9 cellular contexts compared by ENCODE assay signal in the genomic region with DNA sequence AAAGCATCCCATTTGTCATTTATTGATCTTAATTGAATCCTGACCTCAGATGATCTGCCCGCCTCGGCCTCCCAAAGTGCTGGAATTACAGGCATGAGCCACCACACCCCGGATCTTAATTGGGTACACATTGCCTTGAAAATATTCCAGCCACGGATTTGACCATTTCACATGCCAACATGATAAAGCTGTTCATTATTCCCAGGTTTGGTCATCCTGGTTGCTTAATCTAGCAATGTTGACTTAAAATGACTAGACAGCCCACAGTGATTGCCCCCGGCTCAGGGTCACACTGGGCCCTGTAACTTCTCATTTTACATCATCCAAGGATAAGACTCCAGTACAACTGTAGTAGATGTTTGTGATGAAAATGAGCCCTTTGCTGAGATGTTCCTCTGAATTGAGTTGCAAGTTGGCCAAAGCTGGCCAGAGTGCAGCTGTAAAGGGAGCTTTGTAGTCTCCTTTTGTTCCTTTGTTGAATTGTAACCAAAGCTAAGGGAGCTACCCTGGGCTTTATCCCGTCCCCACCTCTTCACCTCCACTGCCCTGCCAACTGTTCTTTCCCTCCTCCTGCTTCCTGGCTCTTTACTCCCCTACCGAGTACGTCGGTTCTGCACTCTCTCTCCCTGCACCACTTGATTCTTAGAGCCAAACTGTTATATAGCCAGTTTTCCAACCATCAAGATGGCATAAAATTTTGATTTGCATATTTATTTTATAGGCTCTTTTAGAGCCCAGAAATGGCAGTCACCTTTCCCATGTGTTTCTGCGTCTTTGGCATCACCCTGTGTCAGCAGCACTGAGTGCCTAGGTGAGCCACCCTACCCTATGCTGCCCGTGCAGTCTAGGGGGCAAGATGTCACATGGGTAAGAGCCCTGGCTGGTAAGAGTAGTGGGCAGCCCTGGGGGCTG.
DNase-seq lines count a peak whose midpoint lies in the region; ATAC-seq and TF ChIP-seq lines count a peak whose summit lies in the region.
"Had no signal": no experiment of that assay in that cellular context is flagged by ENCODE, and none has a peak within 500 bp of the region (broad histone marks: within the 10 kb centered on the region; RNA-seq: fewer than 3 reads in every experiment).

No MANE protein-coding gene starts in this region.

- no peaks in the 10 kb centered on the region for H3K27me3 Mint-ChIP-seq in activated naive CD4-positive, alpha-beta T cell treated with anti-CD3 and anti-CD28 coated beads for 36 hours (ENCODE audit: low read depth)
- H3K27me3 Mint-ChIP-seq in activated CD8-positive, alpha-beta T cell treated with anti-CD3 and anti-CD28 coated beads, Interleukin-2, amount 10 ng/mL, durations not matched to agents 7 days and 5 days (ENCODE audit: low read depth) = no peaks in the 10 kb centered on the region

- H3K9me3 ChIP-seq in upper lobe of right lung = no peaks in the 10 kb centered on the region

- peak overlapping the region; percentile 73 for H3K27ac ChIP-seq in upper lobe of right lung

- H3K4me1 Mint-ChIP-seq in activated naive CD4-positive, alpha-beta T cell treated with anti-CD3 and anti-CD28 coated beads for 36 hours (ENCODE audit: low read depth) = peaks cover 66% of the 10 kb centered on the region
- H3K4me1 Mint-ChIP-seq in activated CD8-positive, alpha-beta T cell treated with anti-CD3 and anti-CD28 coated beads, Interleukin-2, amount 10 ng/mL, durations not matched to agents 7 days and 5 days (ENCODE audit: low read depth) = peaks cover 56% of the 10 kb centered on the region

- no peak overlapping the region for H3K4me3 Mint-ChIP-seq in activated naive CD4-positive, alpha-beta T cell treated with anti-CD3 and anti-CD28 coated beads for 36 hours
- peak overlapping the region; percentile 41 for H3K4me3 Mint-ChIP-seq in activated CD8-positive, alpha-beta T cell treated with anti-CD3 and anti-CD28 coated beads, Interleukin-2, amount 10 ng/mL, durations not matched to agents 7 days and 5 days

- POLR2A ChIA-PET in activated CD8-positive, alpha-beta T cell treated with anti-CD3 and anti-CD28 coated beads, Interleukin-2, amount 10 ng/mL, durations not matched to agents 7 days and 5 days (lab: Charles Lee) = interaction anchor here (1.0 kb wide), 1 partner anchor 141 kb away, joined by 3 read pairs; a partner anchor contains a TSS

- ATAC-seq in activated CD8-positive, alpha-beta T cell treated with anti-CD3 and anti-CD28 coated beads, Interleukin-2, amount 10 ng/mL, durations not matched to agents 7 days and 5 days = no peak
- ATAC-seq in upper lobe of right lung (peak; percentile 35), HG02885 (IDR thresholded peaks at IDR 0.05; ENCODE audit: poor library complexity, unreplicated experiment) (no peak)

- CTCF ChIA-PET in activated naive CD4-positive, alpha-beta T cell treated with anti-CD3 and anti-CD28 coated beads for 36 hours (lab: Charles Lee) = interaction anchor here (1.0 kb wide), 2 partner anchors 13 to 138 kb away, joined by 3 to 7 read pairs; no protein-coding TSS in a partner anchor
- CTCF ChIA-PET in activated CD8-positive, alpha-beta T cell treated with anti-CD3 and anti-CD28 coated beads, Interleukin-2, amount 10 ng/mL, durations not matched to agents 7 days and 5 days (lab: Charles Lee) = interaction anchor here (1.1 to 1.5 kb wide), 3 partner anchors 9 to 283 kb away, joined by 5 to 6 read pairs (median 6); no protein-coding TSS in a partner anchor

- no peaks in the 10 kb centered on the region for H3K9me3 Mint-ChIP-seq in activated naive CD4-positive, alpha-beta T cell treated with anti-CD3 and anti-CD28 coated beads for 36 hours
- H3K9me3 Mint-ChIP-seq in activated CD8-positive, alpha-beta T cell treated with anti-CD3 and anti-CD28 coated beads, Interleukin-2, amount 10 ng/mL, durations not matched to agents 7 days and 5 days (ENCODE audit: insufficient read depth) = no peaks in the 10 kb centered on the region

- TF ChIP-seq CTCF in kidney epithelial cell (IDR thresholded peaks at IDR 0.05; ENCODE audit: insufficient read depth, low read length, poor library complexity, severe bottlenecking) (no peak), upper lobe of right lung (IDR thresholded peaks at IDR 0.05) (no peak)

- no peaks in the 10 kb centered on the region for H3K36me3 ChIP-seq in kidney epithelial cell (ENCODE audit: control insufficient read depth, insufficient read depth, low read length)
- H3K36me3 ChIP-seq in upper lobe of right lung = peaks cover 19% of the 10 kb centered on the region

- H3K27me3 ChIP-seq in kidney epithelial cell (ENCODE audit: control insufficient read depth, insufficient read depth, low read length) (no peaks in the 10 kb centered on the region), upper lobe of right lung (no peaks in the 10 kb centered on the region)

- H3K4me1 ChIP-seq in upper lobe of right lung = peaks cover 26% of the 10 kb centered on the region

- H3K4me3 ChIP-seq in kidney epithelial cell (ENCODE audit: low read depth, low read length) = no peak overlapping the region
- H3K4me3 ChIP-seq in upper lobe of right lung = no peak overlapping the region

- no peak for DNase-seq in activated naive CD4-positive, alpha-beta T cell treated with anti-CD3 and anti-CD28 coated beads for 36 hours
- no peak for DNase-seq in activated naive CD4-positive, alpha-beta T cell (lab: John Stamatoyannopoulos, UW)
- no peak for DNase-seq in activated CD8-positive, alpha-beta T cell treated with anti-CD3 and anti-CD28 coated beads, Interleukin-2, amount 10 ng/mL, durations not matched to agents 7 days and 5 days
- DNase-seq in kidney epithelial cell (ENCODE audit: low read depth) = peak; percentile 91
- DNase-seq in upper lobe of right lung = no peak
- DNase-seq in DMS114 treated with DMSO at 0.1 percent for 48 hours (lab: John Stamatoyannopoulos, UW; ENCODE audit: unreplicated experiment) = no peak
- no peak for DNase-seq in GDM1 (lab: John Stamatoyannopoulos, UW)
- DNase-seq: DMS53 had no signal

- peak overlapping the region; percentile 97 for H3K27ac Mint-ChIP-seq in activated naive CD4-positive, alpha-beta T cell treated with anti-CD3 and anti-CD28 coated beads for 36 hours
- peak overlapping the region; percentile 90 for H3K27ac Mint-ChIP-seq in activated CD8-positive, alpha-beta T cell treated with anti-CD3 and anti-CD28 coated beads, Interleukin-2, amount 10 ng/mL, durations not matched to agents 7 days and 5 days

- H3K36me3 Mint-ChIP-seq in activated naive CD4-positive, alpha-beta T cell treated with anti-CD3 and anti-CD28 coated beads for 36 hours (ENCODE audit: low read depth) = peaks cover 42% of the 10 kb centered on the region
- H3K36me3 Mint-ChIP-seq in activated CD8-positive, alpha-beta T cell treated with anti-CD3 and anti-CD28 coated beads, Interleukin-2, amount 10 ng/mL, durations not matched to agents 7 days and 5 days (ENCODE audit: low read depth) = peaks cover 72% of the 10 kb centered on the region

- intact Hi-C loops in activated naive CD4-positive, alpha-beta T cell treated with anti-CD3 and anti-CD28 coated beads for 36 hours (cut with micrococcal nuclease) = loop anchor here (1.0 kb wide), 6 partner anchors 40 to 141 kb away; a partner anchor contains a TSS
- intact Hi-C loops in upper lobe of right lung (cut with DNase I) = no loop called here
